Comparison of ENCODE assay signal across 8 cellular contexts in genomic region chr1:211828584-211829342, GRCh38. TPM values are rescaled to one million over a fixed set of nuclear protein-coding genes. Genes with fewer than 3 reads are reported as not detected.
DNase-seq lines count a peak whose midpoint lies in the region; ATAC-seq and TF ChIP-seq lines count a peak whose summit lies in the region.

No MANE protein-coding gene starts in this region.

- peak overlapping the region; percentile 83 for H3K4me3 ChIP-seq in WERI-Rb-1 (ENCODE audit: low read depth, low read length)
- H3K4me3 ChIP-seq in hepatocyte: peak overlapping the region; percentile 75
- peak overlapping the region; percentile 61 to 91 (median 66) for H3K4me3 ChIP-seq in spleen

- H3K27ac ChIP-seq in WERI-Rb-1: peak overlapping the region; percentile 88; the same call in 1 of the 2 replicates
- H3K27ac ChIP-seq in hepatocyte: peak overlapping the region; percentile 95
- H3K27ac ChIP-seq in spleen: peak overlapping the region in 7 of 8 donors; percentile 85 to 98 (median 95)

- no peak for TF ChIP-seq POLR2A in spleen (IDR thresholded peaks at IDR 0.05)

- peaks cover 46% of the 10 kb centered on the region for H3K36me3 ChIP-seq in WERI-Rb-1
- H3K36me3 ChIP-seq in hepatocyte (replicated peaks; ENCODE audit: insufficient read depth, low read depth): no peaks in the 10 kb centered on the region
- H3K36me3 ChIP-seq in spleen: peaks cover 0 to 16% (median 0%) of the 10 kb centered on the region in 6 donors

- no peaks in the 10 kb centered on the region for H3K9me3 ChIP-seq in WERI-Rb-1 (ENCODE audit: severe bottlenecking)
- H3K9me3 ChIP-seq in hepatocyte (ENCODE audit: low read depth): no peaks in the 10 kb centered on the region
- no peaks in the 10 kb centered on the region for H3K9me3 ChIP-seq in spleen

- peak overlapping the region; percentile 92 for H3K4me2 ChIP-seq in hepatocyte

- H3K9me2 ChIP-seq in hepatocyte (replicated peaks; ENCODE audit: insufficient read depth): no peaks in the 10 kb centered on the region

- DNase-seq in NCI-H1105 treated with DMSO at 0.1 percent for 48 hours (lab: John Stamatoyannopoulos, UW): peak; percentile 31
- no peak for DNase-seq in NCI-H1105 (lab: John Stamatoyannopoulos, UW)
- no peak for DNase-seq in WERI-Rb-1
- peak; percentile 13 for DNase-seq in hepatocyte (ENCODE audit: low spot score)
- DNase-seq in spleen: no peak
- no peak for DNase-seq in NCI-H526 (lab: John Stamatoyannopoulos, UW)
- no peak for DNase-seq in H4 (ENCODE audit: low spot score)

- WGBS in hepatocyte (ENCODE audit: low lambda C conversion rate, missing lambda C conversion rate): 63% methylated on average over 9 of the region's 9 CpGs
- WGBS in spleen, 5 donors: 82 to 92% (median 83%) methylated on average over 9 of the region's 9 CpGs

- no peak for ATAC-seq in HG03095 (IDR thresholded peaks at IDR 0.05; ENCODE audit: unreplicated experiment)

- H4K20me1 ChIP-seq in hepatocyte (ENCODE audit: insufficient read depth, poor library complexity, severe bottlenecking): peaks cover 3% of the 10 kb centered on the region

- H3K27me3 ChIP-seq in WERI-Rb-1 (ENCODE audit: insufficient read depth, low read depth, severe bottlenecking) (no peaks in the 10 kb centered on the region), hepatocyte (no peaks in the 10 kb centered on the region), spleen (replicated peaks in 1 of 7) (no peaks in the 10 kb centered on the region)

- H3K79me2 ChIP-seq in hepatocyte: peaks cover 50% of the 10 kb centered on the region

- TF ChIP-seq CTCF in WERI-Rb-1 (IDR thresholded peaks at IDR 0.05; ENCODE audit: low read depth, low read length) (no peak), hepatocyte (IDR thresholded peaks at IDR 0.05; ENCODE audit: poor library complexity) (no peak), spleen (IDR thresholded peaks at IDR 0.05 in 8 of 11, conservative IDR thresholded peaks at IDR 0.05 in 3 of 11) (no peak)

- H3K4me1 ChIP-seq in hepatocyte (ENCODE audit: insufficient read depth): peaks cover 5% of the 10 kb centered on the region
- peaks cover 27 to 92% (median 72%) of the 10 kb centered on the region in 6 donors for H3K4me1 ChIP-seq in spleen

- intact Hi-C loops in spleen (cut with DNase I; ENCODE audit: low total_unique reads): no loop called here

- no peak overlapping the region for H2AFZ ChIP-seq in hepatocyte

RNA-seq across cellular contexts. Expression of gene LPGAT1, which starts 1.8 kb away (rescaled TPM):
- total RNA-seq in hepatocyte (73.7 and 92.1 TPM in 2 replicates), spleen (10 to 100 TPM; 55.0 to 80.6 (median 71.4) TPM)
- polyA plus RNA-seq in hepatocyte (25.3 and 36.4 TPM in 2 replicates), spleen (10 to 100 TPM in 1 of 3 donors, 1 to 10 TPM in 2; 8.8 to 13.1 (median 9.7) TPM)
- total RNA-seq in H4 (2014; rRNA removed; shearing (Covaris generic)): 22.0 and 27.6 TPM in 2 replicates

Comparison
In these comparisons a context has a peak if more than half of its experiments do, and no peak if none do; other contexts are left out.
1. DNase-seq: peak in NCI-H1105 treated with DMSO at 0.1 percent for 48 hours (single experiment) and hepatocyte (single experiment); none in NCI-H1105 (single experiment), WERI-Rb-1 (single experiment), spleen (single experiment), NCI-H526 (0 of 2) and H4 (single experiment).
2. Peak in every context shown above with its lines, with median percentiles within 50 percentile points of each other: H3K27ac ChIP-seq and H3K4me3 ChIP-seq.